In the genomic region with DNA sequence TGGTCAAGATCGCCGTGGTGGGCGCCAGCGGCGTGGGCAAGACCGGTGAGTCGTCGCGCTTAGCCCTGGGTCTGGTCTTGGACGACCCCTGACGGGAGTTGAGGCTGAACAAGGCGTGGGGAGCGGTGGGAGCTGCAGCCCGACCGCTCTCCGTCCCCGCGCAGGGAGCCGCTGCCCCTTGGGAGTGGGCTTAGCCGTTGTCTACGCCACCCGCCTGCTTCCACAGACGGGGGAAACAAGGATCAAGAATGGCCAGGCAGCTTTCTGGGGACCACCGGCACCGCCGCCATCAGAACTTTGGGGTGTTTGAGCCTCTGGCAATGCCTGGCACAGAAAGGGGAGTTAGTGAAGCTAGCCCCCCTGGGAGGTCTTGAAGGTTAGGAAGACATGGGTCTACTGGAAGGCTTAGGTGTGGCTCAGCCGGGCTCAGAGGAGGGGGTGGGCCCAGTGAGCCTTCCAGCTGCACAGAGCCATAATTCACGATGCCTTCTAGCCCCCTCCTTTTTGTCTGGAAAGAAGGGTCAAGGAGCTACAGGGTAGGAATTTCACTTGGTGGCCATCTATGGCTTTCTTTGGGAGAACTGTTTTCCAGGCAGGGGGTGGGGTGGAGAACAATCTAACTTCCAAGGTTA, we compare ENCODE assay signal across 1 cellular context.
TF ChIP-seq lines count a peak whose summit lies in the region.

No MANE protein-coding gene starts in this region.

TF ChIP-seq in GM23338, 12 proteins besides CTCF, POLR2A, EP300 and RAD21 (continued from another document):
- no peak for TF ChIP-seq ZNF462 (CRISPR knock-in tag; IDR thresholded peaks at IDR 0.05)
